Comparison of ENCODE assay signal across 20 cellular contexts in genomic region chr6:33909737-33910136, GRCh38.
A peak's percentile ranks its signal among the peaks of the same experiment; 100 is the strongest.
DNase-seq lines count a peak whose midpoint lies in the region; ATAC-seq and TF ChIP-seq lines count a peak whose summit lies in the region.
"Had no signal": no experiment of that assay in that cellular context is flagged by ENCODE, and none has a peak within 500 bp of the region (broad histone marks: within the 10 kb centered on the region; RNA-seq: fewer than 3 reads in every experiment).

No MANE protein-coding gene starts in this region.

- H3K27ac Mint-ChIP-seq in CD4-positive, alpha-beta T cell = peak overlapping the region; percentile 18
- H3K27ac Mint-ChIP-seq in T-cell = peak overlapping the region; percentile 37 to 68
- H3K27ac Mint-ChIP-seq in stimulated activated naive B cell treated with anti-CD40 and anti-IgM and Interleukin-4, amounts not matched to agents 10 μg/mL and 1 μg/mL and 100 μg/mL, for 72 hours = peak overlapping the region; percentile 14
- no peak overlapping the region for H3K27ac Mint-ChIP-seq in activated T-helper 17 cell treated with anti-CD3 and anti-CD28 coated beads, Interleukin-2, amount 50 U/mL, for 72 hours
- H3K27ac Mint-ChIP-seq: B cell had no signal

- no peaks in the 10 kb centered on the region for H3K27me3 Mint-ChIP-seq in CD4-positive, alpha-beta T cell
- no peaks in the 10 kb centered on the region for H3K27me3 Mint-ChIP-seq in T-cell
- no peaks in the 10 kb centered on the region for H3K27me3 Mint-ChIP-seq in stimulated activated naive B cell treated with anti-CD40 and anti-IgM and Interleukin-4, amounts not matched to agents 10 μg/mL and 1 μg/mL and 100 μg/mL, for 72 hours
- no peaks in the 10 kb centered on the region for H3K27me3 Mint-ChIP-seq in activated T-helper 17 cell treated with anti-CD3 and anti-CD28 coated beads, Interleukin-2, amount 50 U/mL, for 72 hours
- no peaks in the 10 kb centered on the region for H3K27me3 Mint-ChIP-seq in activated T-cell treated with anti-CD3 and anti-CD28 coated beads, Interleukin-2, amount 50 U/mL, for 4 hours (ENCODE audit: low read depth)

- peaks cover 89% of the 10 kb centered on the region for H3K4me1 Mint-ChIP-seq in CD4-positive, alpha-beta T cell (ENCODE audit: low read depth)
- H3K4me1 Mint-ChIP-seq in T-cell = peaks cover 76 to 88% (median 86%) of the 10 kb centered on the region in 3 donors
- H3K4me1 Mint-ChIP-seq in stimulated activated naive B cell treated with anti-CD40 and anti-IgM and Interleukin-4, amounts not matched to agents 10 μg/mL and 1 μg/mL and 100 μg/mL, for 72 hours = peaks cover 38 to 50% of the 10 kb centered on the region in 2 donors
- H3K4me1 Mint-ChIP-seq in activated T-helper 17 cell treated with anti-CD3 and anti-CD28 coated beads, Interleukin-2, amount 50 U/mL, for 72 hours = peaks cover 39% of the 10 kb centered on the region
- H3K4me1 Mint-ChIP-seq in activated T-cell treated with anti-CD3 and anti-CD28 coated beads, Interleukin-2, amount 50 U/mL, for 4 hours (ENCODE audit: low read depth) = peaks cover 80% of the 10 kb centered on the region

- no peak for DNase-seq in CD4-positive, alpha-beta T cell
- DNase-seq in T-cell (no peak), erythroblast (lab: John Stamatoyannopoulos, UW) (peak; percentile 44 to 76)
- DNase-seq in stimulated activated naive B cell treated with anti-CD40 and anti-IgM and Interleukin-4, amounts not matched to agents 10 μg/mL and 1 μg/mL and 100 μg/mL, for 72 hours = no peak
- no peak for DNase-seq in activated T-cell treated with anti-CD3 and anti-CD28 coated beads, Interleukin-2, amount 50 U/mL, for 4 hours
- DNase-seq: H7; KBM-7; MG63; NCI-H1105 treated with DMSO at 0.1 percent for 48 hours; NCI-H2029; NCI-H446 treated with DMSO at 0.1 percent for 48 hours; NCI-H526; NCI-H82; NK-92 treated with Interleukin-12 subunit alpha and Interleukin-12 subunit beta, amount 100 ng/mL, for 24 hours; PC-3; SJCRH30 had no signal

- no peaks in the 10 kb centered on the region for H3K9me3 Mint-ChIP-seq in CD4-positive, alpha-beta T cell
- H3K9me3 Mint-ChIP-seq in T-cell = no peaks in the 10 kb centered on the region
- H3K9me3 Mint-ChIP-seq in stimulated activated naive B cell treated with anti-CD40 and anti-IgM and Interleukin-4, amounts not matched to agents 10 μg/mL and 1 μg/mL and 100 μg/mL, for 72 hours = no peaks in the 10 kb centered on the region
- H3K9me3 Mint-ChIP-seq in activated T-helper 17 cell treated with anti-CD3 and anti-CD28 coated beads, Interleukin-2, amount 50 U/mL, for 72 hours = no peaks in the 10 kb centered on the region
- no peaks in the 10 kb centered on the region for H3K9me3 Mint-ChIP-seq in activated T-cell treated with anti-CD3 and anti-CD28 coated beads, Interleukin-2, amount 50 U/mL, for 4 hours

- no peak for TF ChIP-seq POLR2A in erythroblast (IDR thresholded peaks at IDR 0.05; ENCODE audit: low read length)

- CTCF ChIA-PET in CD4-positive, alpha-beta T cell (lab: Charles Lee) = no interaction called here
- CTCF ChIA-PET in T-cell (lab: Charles Lee) = no interaction called here

- ATAC-seq in CD4-positive, alpha-beta T cell (ENCODE audit: poor library complexity) = no peak
- ATAC-seq in T-cell (replicated peaks in 1 of 4) = no peak
- ATAC-seq in stimulated activated naive B cell treated with anti-CD40 and anti-IgM and Interleukin-4, amounts not matched to agents 10 μg/mL and 1 μg/mL and 100 μg/mL, for 72 hours (replicated peaks) = no peak
- no peak for ATAC-seq in activated T-helper 17 cell treated with anti-CD3 and anti-CD28 coated beads, Interleukin-2, amount 50 U/mL, for 72 hours (replicated peaks)
- no peak for ATAC-seq in HG03175 (IDR thresholded peaks at IDR 0.05; ENCODE audit: unreplicated experiment)
- ATAC-seq in activated T-cell treated with anti-CD3 and anti-CD28 coated beads, Interleukin-2, amount 50 U/mL, for 4 hours = no peak
- ATAC-seq: PC-3, Right ventricle myocardium inferior had no signal

- no peak overlapping the region for H3K27ac ChIP-seq in CD4-positive, alpha-beta T cell (ENCODE audit: low read depth, low read length)
- H3K27ac ChIP-seq: SJCRH30 had no signal

- TF ChIP-seq CTCF in CD4-positive, alpha-beta T cell (IDR thresholded peaks at IDR 0.05) = no peak

- H3K4me3 Mint-ChIP-seq in CD4-positive, alpha-beta T cell = no peak overlapping the region
- H3K4me3 Mint-ChIP-seq in T-cell = no peak overlapping the region
- no peak overlapping the region for H3K4me3 Mint-ChIP-seq in stimulated activated naive B cell treated with anti-CD40 and anti-IgM and Interleukin-4, amounts not matched to agents 10 μg/mL and 1 μg/mL and 100 μg/mL, for 72 hours
- H3K4me3 Mint-ChIP-seq in activated T-helper 17 cell treated with anti-CD3 and anti-CD28 coated beads, Interleukin-2, amount 50 U/mL, for 72 hours = no peak overlapping the region
- no peak overlapping the region for H3K4me3 Mint-ChIP-seq in activated T-cell treated with anti-CD3 and anti-CD28 coated beads, Interleukin-2, amount 50 U/mL, for 4 hours
- H3K4me3 Mint-ChIP-seq: B cell had no signal

- intact Hi-C loops in CD4-positive, alpha-beta T cell (cut with DNase I, micrococcal nuclease) = loop anchor here in 1 of 2 experiments (10.0 kb wide), 2 partner anchors 45 to 125 kb away; partner anchors contain the start of gene LEMD2

- no peaks in the 10 kb centered on the region for H3K36me3 Mint-ChIP-seq in CD4-positive, alpha-beta T cell (ENCODE audit: low read depth)
- H3K36me3 Mint-ChIP-seq in T-cell = no peaks in the 10 kb centered on the region
- H3K36me3 Mint-ChIP-seq in stimulated activated naive B cell treated with anti-CD40 and anti-IgM and Interleukin-4, amounts not matched to agents 10 μg/mL and 1 μg/mL and 100 μg/mL, for 72 hours = no peaks in the 10 kb centered on the region
- H3K36me3 Mint-ChIP-seq in activated T-helper 17 cell treated with anti-CD3 and anti-CD28 coated beads, Interleukin-2, amount 50 U/mL, for 72 hours (ENCODE audit: low read depth) = no peaks in the 10 kb centered on the region
- H3K36me3 Mint-ChIP-seq in activated T-cell treated with anti-CD3 and anti-CD28 coated beads, Interleukin-2, amount 50 U/mL, for 4 hours (ENCODE audit: insufficient read depth) = no peaks in the 10 kb centered on the region

- POLR2A ChIA-PET in CD4-positive, alpha-beta T cell (lab: Charles Lee) = no interaction called here
- POLR2A ChIA-PET in T-cell (lab: Charles Lee) = no interaction called here

- H3K9me3 ChIP-seq in CD4-positive, alpha-beta T cell (ENCODE audit: control insufficient read depth, low read length) = no peaks in the 10 kb centered on the region
- H3K9me3 ChIP-seq: MG63, SJCRH30 had no signal

- H3K27me3 ChIP-seq in CD4-positive, alpha-beta T cell (ENCODE audit: control insufficient read depth, insufficient read depth, low read length) = no peaks in the 10 kb centered on the region
- H3K27me3 ChIP-seq: MG63 had no signal

Comparison
In these comparisons a context has a peak if more than half of its experiments do, and no peak if none do; other contexts are left out.
1. DNase-seq: peak in erythroblast (2 of 2); none in CD4-positive, alpha-beta T cell (0 of 10), T-cell (0 of 34), stimulated activated naive B cell treated with anti-CD40 and anti-IgM and Interleukin-4, amounts not matched to agents 10 μg/mL and 1 μg/mL and 100 μg/mL, for 72 hours (single experiment) and activated T-cell treated with anti-CD3 and anti-CD28 coated beads, Interleukin-2, amount 50 U/mL, for 4 hours (single experiment).